ENCODE assay signal across 8 cellular contexts in genomic region chr6:35737413-35738211, GRCh38. TPM values are rescaled to one million over a fixed set of nuclear protein-coding genes. Genes with fewer than 3 reads are reported as not detected.
DNase-seq lines count a peak whose midpoint lies in the region; ATAC-seq, FAIRE-seq and TF ChIP-seq lines count a peak whose summit lies in the region.

No MANE protein-coding gene starts in this region.

- H3K9ac ChIP-seq in OCI-LY3 (ENCODE audit: low read length), result peak overlapping the region; percentile 9; the same call in 1 of the 2 replicates
- H3K9ac ChIP-seq in kidney (ENCODE audit: low read length in 2 of 2), result peak overlapping the region in 1 of 2 donors; percentile 67

- intact Hi-C loops in body of pancreas (cut with DNase I), result loop anchor here (5.0 to 10.0 kb wide), 3 partner anchors 53 to 215 kb away; partner anchors contain the start of gene FKBP5
- intact Hi-C loops in kidney (cut with DNase I), result loop anchor here (5.0 kb wide), 2 partner anchors 155 to 215 kb away; no protein-coding TSS in a partner anchor

- H3K27me3 ChIP-seq in OCI-LY3 (ENCODE audit: low read depth, low read length) (no peaks in the 10 kb centered on the region), body of pancreas (no peaks in the 10 kb centered on the region)

- H3K4me1 ChIP-seq in OCI-LY3 (ENCODE audit: low read length) (peaks cover 32% of the 10 kb centered on the region), body of pancreas (peaks cover 49% of the 10 kb centered on the region), kidney (ENCODE audit: control insufficient read depth in 1 of 2, insufficient read depth in 1 of 2, low read depth in 1 of 2, low read length in 2 of 2) (peaks cover 13 to 18% of the 10 kb centered on the region in 2 donors)

- H3K4me2 ChIP-seq in OCI-LY3 (ENCODE audit: low read length), result peak overlapping the region; percentile 56

- DNase-seq in GM04504 (ENCODE audit: low read depth) (peak; percentile 46), LNCaP clone FGC (ENCODE audit: low read depth) (peak; percentile 75), body of pancreas (peak in 2 of 4 donors; percentile 25 to 45), kidney (no peak), superior temporal gyrus (ENCODE audit: extremely low spot score) (peak; percentile 94), middle frontal gyrus (ENCODE audit: extremely low spot score, low spot score) (no peak)

- H4K20me1 ChIP-seq in OCI-LY3 (ENCODE audit: insufficient read depth, low read length), result no peaks in the 10 kb centered on the region

- TF ChIP-seq POLR2A in body of pancreas (IDR thresholded peaks at IDR 0.05), result no peak

- H3K27ac ChIP-seq in OCI-LY3 (ENCODE audit: low read length), result no peak overlapping the region
- H3K27ac ChIP-seq in body of pancreas, result no peak overlapping the region
- no peak overlapping the region for H3K27ac ChIP-seq in kidney (ENCODE audit: low read depth in 2 of 2, low read length in 2 of 2)

- no peaks in the 10 kb centered on the region for H3K36me3 ChIP-seq in OCI-LY3 (replicated peaks; ENCODE audit: low read depth, low read length)
- no peaks in the 10 kb centered on the region for H3K36me3 ChIP-seq in body of pancreas (replicated peaks in 1 of 2; ENCODE audit: insufficient read depth in 1 of 2, low read depth in 2 of 2)
- no peaks in the 10 kb centered on the region for H3K36me3 ChIP-seq in kidney (ENCODE audit: control insufficient read depth in 1 of 2, insufficient read depth in 2 of 2, low read length in 2 of 2)

- 0 out of 2 replicates have a peak, but pooled peaks cover 5% of the 10 kb centered on the region for H3K79me2 ChIP-seq in OCI-LY3 (ENCODE audit: low read length)

- WGBS in body of pancreas, 2 donors, result 35 to 48% methylated on average over 15 of the region's 16 CpGs

- H3K9me3 ChIP-seq in OCI-LY3 (ENCODE audit: insufficient read depth, low read length), result no peaks in the 10 kb centered on the region
- H3K9me3 ChIP-seq in body of pancreas, result no peaks in the 10 kb centered on the region
- H3K9me3 ChIP-seq in kidney (ENCODE audit: control insufficient read depth in 1 of 2, low read length in 2 of 2), result no peaks in the 10 kb centered on the region

- TF ChIP-seq CTCF in LNCaP clone FGC (IDR thresholded peaks at IDR 0.05; ENCODE audit: control insufficient read depth, extremely low read depth, insufficient read depth), result peak; percentile 76
- peak; percentile 86 for TF ChIP-seq CTCF in OCI-LY3 (IDR thresholded peaks at IDR 0.05; ENCODE audit: low read depth, low read length)
- peak; percentile 69 to 99 (median 98) for TF ChIP-seq CTCF in body of pancreas (IDR thresholded peaks at IDR 0.05)
- TF ChIP-seq CTCF in kidney (IDR thresholded peaks at IDR 0.05; ENCODE audit: borderline replicate concordance, extremely low read depth, insufficient read depth), result peak; percentile 91

- ATAC-seq in body of pancreas, result peak; percentile 68
- ATAC-seq in HG03571 (IDR thresholded peaks at IDR 0.05; ENCODE audit: unreplicated experiment), result no peak

- H2AFZ ChIP-seq in OCI-LY3 (ENCODE audit: low read depth, low read length), result peak overlapping the region; percentile 75

- no peak overlapping the region for H3K4me3 ChIP-seq in LNCaP clone FGC (ENCODE audit: low read depth, low read length)
- peak overlapping the region; percentile 39 for H3K4me3 ChIP-seq in OCI-LY3 (ENCODE audit: low read length)
- no peak overlapping the region for H3K4me3 ChIP-seq in body of pancreas
- no peak overlapping the region for H3K4me3 ChIP-seq in kidney (ENCODE audit: low read length in 2 of 2)

- no peak for FAIRE-seq in kidney (lab: Jason Lieb, UNC)

RNA-seq across cellular contexts. Expression of gene ARMC12, which starts 0.8 kb away (rescaled TPM):
- total RNA-seq in body of pancreas, result under 1 TPM in 1 of 2 donors, not detected in 1; 0.26 TPM
- total RNA-seq in kidney, result 0.47 TPM
- 0.69 TPM for polyA plus RNA-seq in kidney (ENCODE audit: insufficient read depth, low read depth, low replicate concordance)

RNA-seq across cellular contexts. Expression of gene CLPSL2, which starts 38.8 kb away (rescaled TPM):
- total RNA-seq in body of pancreas (not detected), kidney (not detected)
- not detected for polyA plus RNA-seq in kidney (ENCODE audit: insufficient read depth, low read depth, low replicate concordance)

RNA-seq across cellular contexts. Expression of gene CLPSL1, which starts 43.2 kb away (rescaled TPM):
- 10 to 100 TPM in 1 of 2 donors, 1 to 10 TPM in 1; 7.8 to 11.9 TPM for total RNA-seq in body of pancreas
- not detected for total RNA-seq in kidney
- not detected for polyA plus RNA-seq in kidney (ENCODE audit: insufficient read depth, low read depth, low replicate concordance)

RNA-seq across cellular contexts. Expression of gene FKBP5, which starts 48.9 kb away (rescaled TPM):
- total RNA-seq in body of pancreas (100 to 1,000 TPM; 133 to 138 TPM), kidney (267 TPM)
- polyA plus RNA-seq in kidney (ENCODE audit: insufficient read depth, low read depth, low replicate concordance), result 45.6 TPM

RNA-seq across cellular contexts. Expression of gene CLPS, which starts 59.5 kb away (rescaled TPM):
- over 10,000 TPM; 21,261 to 26,491 TPM for total RNA-seq in body of pancreas
- total RNA-seq in kidney, result not detected
- polyA plus RNA-seq in kidney (ENCODE audit: insufficient read depth, low read depth, low replicate concordance), result not detected

Comparison
In these comparisons a context has a peak if more than half of its experiments do, and no peak if none do; other contexts are left out.
1. DNase-seq: peak in GM04504 (single experiment), LNCaP clone FGC (single experiment) and superior temporal gyrus (single experiment); none in kidney (single experiment) and middle frontal gyrus (single experiment).
2. Peak in every context shown above with its lines, with median percentiles within 50 percentile points of each other: CTCF ChIP-seq.